Comparison of ENCODE assay signal across 19 cellular contexts in genomic region chr2:231575612-231576256, GRCh38. TPM values are rescaled to one million over a fixed set of nuclear protein-coding genes. Genes with fewer than 3 reads are reported as not detected.
"Had no signal": no experiment of that assay in that cellular context is flagged by ENCODE, and none has a peak within 500 bp of the region (broad histone marks: within the 10 kb centered on the region; RNA-seq: fewer than 3 reads in every experiment).

No MANE protein-coding gene starts in this region.

- DNase-seq: activated CD4-positive, alpha-beta memory T cell treated with anti-CD3 and anti-CD28 coated beads for 36 hours; activated CD4-positive, alpha-beta T cell treated with anti-CD3 and anti-CD28 coated beads for 1 hour; activated effector memory CD4-positive, alpha-beta T cell treated with anti-CD3 and anti-CD28 coated beads, Interleukin-2, amount 50 U/mL, for 16 hours; activated T-cell treated with anti-CD3 and anti-CD28 coated beads, Interleukin-2, amount 50 U/mL, for 4 hours; amygdala; brain microvascular endothelial cell; cerebellar nuclear complex; effector memory CD8-positive, alpha-beta T cell; retina; T-helper 9 cell had no signal

- H3K4me1 ChIP-seq: parathyroid adenoma had no signal

- H3K9ac ChIP-seq: parathyroid adenoma had no signal

- H3K27me3 ChIP-seq: brain microvascular endothelial cell, tibial nerve had no signal

- H3K79me2 ChIP-seq: parathyroid adenoma had no signal

- FAIRE-seq: islet of Langerhans had no signal

- H3K27ac ChIP-seq: brain microvascular endothelial cell, parathyroid adenoma, tibial nerve had no signal

- H3K9me3 Mint-ChIP-seq: activated CD4-positive, alpha-beta memory T cell treated with anti-CD3 and anti-CD28 coated beads for 36 hours had no signal

- H3K4me3 ChIP-seq: tibial nerve had no signal

- ATAC-seq: activated naive CD4-positive, alpha-beta T cell treated with anti-CD3 and anti-CD28 coated beads, Interleukin-2, amount 50 U/mL, for 72 hours; activated T-cell treated with anti-CD3 and anti-CD28 coated beads, Interleukin-2, amount 50 U/mL, for 4 hours; effector memory CD8-positive, alpha-beta T cell had no signal

- H2AFZ ChIP-seq: parathyroid adenoma had no signal

- H3K27ac Mint-ChIP-seq: activated CD4-positive, alpha-beta memory T cell treated with anti-CD3 and anti-CD28 coated beads for 36 hours; activated naive CD4-positive, alpha-beta T cell treated with anti-CD3 and anti-CD28 coated beads, Interleukin-2, amount 50 U/mL, for 72 hours; dendritic cell treated with granulocyte-macrophage colony-stimulating factor and Interleukin-4, amounts not matched to agents 40 ng/mL and 50 ng/mL, for 4 days; effector memory CD8-positive, alpha-beta T cell had no signal

- H3K9me3 ChIP-seq: tibial nerve had no signal

- H3K36me3 ChIP-seq: brain microvascular endothelial cell, tibial nerve had no signal

- H3K4me3 Mint-ChIP-seq: activated CD4-positive, alpha-beta memory T cell treated with anti-CD3 and anti-CD28 coated beads for 36 hours; activated T-cell treated with anti-CD3 and anti-CD28 coated beads, Interleukin-2, amount 50 U/mL, for 4 hours; dendritic cell treated with granulocyte-macrophage colony-stimulating factor and Interleukin-4, amounts not matched to agents 40 ng/mL and 50 ng/mL, for 4 days; effector memory CD8-positive, alpha-beta T cell; neural crest cell had no signal

RNA-seq across cellular contexts. Expression of gene TEX44, which starts 16.9 kb away (rescaled TPM):
- total RNA-seq: activated CD4-positive, alpha-beta memory T cell treated with anti-CD3 and anti-CD28 coated beads for 36 hours; activated naive CD4-positive, alpha-beta T cell treated with anti-CD3 and anti-CD28 coated beads, Interleukin-2, amount 50 U/mL, for 72 hours; activated T-cell treated with anti-CD3 and anti-CD28 coated beads, Interleukin-2, amount 50 U/mL, for 4 hours; glomerular endothelial cell; neural crest cell; skeletal muscle tissue; tibial nerve had no signal
- polyA plus RNA-seq: esophagus had no signal

RNA-seq across cellular contexts. Expression of gene NMUR1, which starts 45.5 kb away (rescaled TPM):
- total RNA-seq: activated naive CD4-positive, alpha-beta T cell treated with anti-CD3 and anti-CD28 coated beads, Interleukin-2, amount 50 U/mL, for 72 hours; glomerular endothelial cell; neural crest cell had no signal
